17 cellular contexts compared by ENCODE assay signal in genomic region chr10:131437556-131438465, GRCh38.
A peak's percentile ranks its signal among the peaks of the same experiment; 100 is the strongest.
DNase-seq lines count a peak whose midpoint lies in the region; ATAC-seq, FAIRE-seq and TF ChIP-seq lines count a peak whose summit lies in the region.
"Had no signal": no experiment of that assay in that cellular context is flagged by ENCODE, and none has a peak within 500 bp of the region (broad histone marks: within the 10 kb centered on the region; RNA-seq: fewer than 3 reads in every experiment).

No MANE protein-coding gene starts in this region.

- H3K4me1 ChIP-seq in RWPE2 (ENCODE audit: insufficient read depth, poor library complexity, severe bottlenecking): peaks cover 17% of the 10 kb centered on the region
- no peaks in the 10 kb centered on the region for H3K4me1 ChIP-seq in kidney (ENCODE audit: control insufficient read depth in 1 of 2, insufficient read depth in 1 of 2, low read depth in 1 of 2, low read length in 2 of 2)
- H3K4me1 ChIP-seq: BE2C had no signal

- peak; percentile 18 for DNase-seq in MG63
- DNase-seq in RWPE2 (ENCODE audit: low spot score): peak; percentile 58
- peak; percentile 59 for DNase-seq in kidney
- peak; percentile 53 for DNase-seq in pons (ENCODE audit: low spot score)
- DNase-seq in NK-92 (lab: John Stamatoyannopoulos, UW; ENCODE audit: unreplicated experiment): no peak
- no peak for DNase-seq in NCI-H2029 treated with DMSO at 0.1 percent for 48 hours (lab: John Stamatoyannopoulos, UW)
- no peak for DNase-seq in NCI-H1417 (lab: John Stamatoyannopoulos, UW)
- DNase-seq: BE2C, GF-D8, NCI-H1105, NCI-H187, NCI-H510A treated with DMSO at 0.1 percent for 48 hours, PC-3 had no signal

- H3K27ac ChIP-seq in RWPE2 (ENCODE audit: poor library complexity, severe bottlenecking) (peak overlapping the region; percentile 66), kidney (ENCODE audit: low read depth in 2 of 2, low read length in 2 of 2) (no peak overlapping the region)
- H3K27ac ChIP-seq: SK-N-MC had no signal

- intact Hi-C loops in kidney (cut with DNase I): no loop called here

- FAIRE-seq in kidney (lab: Jason Lieb, UNC): no peak
- FAIRE-seq: H1, K562 had no signal

- no peak for TF ChIP-seq CTCF in RWPE2 (IDR thresholded peaks at IDR 0.05; ENCODE audit: poor library complexity, severe bottlenecking)
- no peak for TF ChIP-seq CTCF in kidney (IDR thresholded peaks at IDR 0.05; ENCODE audit: borderline replicate concordance, extremely low read depth, insufficient read depth)

- H3K4me3 ChIP-seq in MG63 (no peak overlapping the region), RWPE2 (ENCODE audit: severe bottlenecking) (no peak overlapping the region), kidney (ENCODE audit: low read length in 2 of 2) (no peak overlapping the region)
- H3K4me3 ChIP-seq: K562, SK-N-MC had no signal

- H3K9me3 ChIP-seq in MG63 (no peaks in the 10 kb centered on the region), RWPE2 (ENCODE audit: severe bottlenecking) (peaks cover 2% of the 10 kb centered on the region), kidney (ENCODE audit: control insufficient read depth in 1 of 2, low read length in 2 of 2) (no peaks in the 10 kb centered on the region)
- H3K9me3 ChIP-seq: BE2C had no signal

- no peak overlapping the region for H3K9ac ChIP-seq in kidney (ENCODE audit: low read length in 2 of 2)

- H3K27me3 ChIP-seq in MG63 (peaks cover 2% of the 10 kb centered on the region), RWPE2 (ENCODE audit: insufficient read depth, poor library complexity, severe bottlenecking) (no peaks in the 10 kb centered on the region)
- H3K27me3 ChIP-seq: BE2C had no signal

- ATAC-seq in RWPE2 (ENCODE audit: low read depth): peak; percentile 82
- ATAC-seq: K562, PC-3, Right ventricle myocardium inferior had no signal

- H3K36me3 ChIP-seq in MG63: no peaks in the 10 kb centered on the region
- no peaks in the 10 kb centered on the region for H3K36me3 ChIP-seq in RWPE2 (ENCODE audit: low read depth)
- H3K36me3 ChIP-seq in kidney (ENCODE audit: control insufficient read depth in 1 of 2, insufficient read depth in 2 of 2, low read length in 2 of 2): no peaks in the 10 kb centered on the region
- H3K36me3 ChIP-seq: BE2C had no signal

Comparison
In these comparisons a context has a peak if more than half of its experiments do, and no peak if none do; other contexts are left out.
1. DNase-seq: peak in MG63 (single experiment), RWPE2 (single experiment), kidney (single experiment) and pons (single experiment); none in NK-92 (single experiment), NCI-H2029 treated with DMSO at 0.1 percent for 48 hours (single experiment) and NCI-H1417 (0 of 3).